Comparison of ENCODE assay signal across 9 cellular contexts in the genomic region with DNA sequence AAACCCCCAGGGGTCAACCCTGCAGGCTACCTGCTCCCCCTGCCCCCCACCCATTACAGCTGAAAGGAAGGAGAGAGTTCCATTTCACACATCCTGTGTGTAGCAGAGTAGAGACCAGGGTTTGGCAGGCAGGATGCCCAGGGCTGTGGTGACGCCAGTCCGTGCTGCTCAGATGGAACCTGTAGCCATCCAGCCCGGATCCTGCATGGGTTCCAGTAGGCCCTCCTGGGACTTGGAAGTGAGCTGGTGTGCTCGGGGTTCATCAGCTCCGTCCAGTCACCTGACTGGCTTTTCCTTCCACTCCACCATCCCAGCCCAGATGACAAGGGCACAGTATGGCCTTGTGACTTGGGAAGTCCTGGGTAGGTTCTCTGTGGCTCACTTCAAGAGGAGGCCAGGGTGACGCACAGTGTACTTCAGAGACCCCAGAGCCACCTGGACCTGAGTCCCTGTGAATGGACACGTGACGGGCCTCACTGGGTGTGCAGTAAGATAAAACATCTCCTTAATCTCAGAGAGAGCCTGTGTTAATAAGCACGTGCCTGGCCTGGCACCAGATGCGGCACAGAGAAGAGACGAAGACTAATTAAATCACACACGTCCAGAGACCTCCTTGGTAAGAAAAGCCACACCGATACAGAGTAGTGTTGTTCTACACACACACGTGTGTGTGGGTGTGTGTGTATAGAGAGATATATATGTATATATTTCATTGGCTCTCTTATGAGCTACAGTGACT. TPM values are rescaled to one million over a fixed set of nuclear protein-coding genes. Genes with fewer than 3 reads are reported as not detected.
DNase-seq lines count a peak whose midpoint lies in the region; ATAC-seq and TF ChIP-seq lines count a peak whose summit lies in the region.
"Had no signal": no experiment of that assay in that cellular context is flagged by ENCODE, and none has a peak within 500 bp of the region (broad histone marks: within the 10 kb centered on the region; RNA-seq: fewer than 3 reads in every experiment).

No MANE protein-coding gene starts in this region.

- no peak overlapping the region for H2AK5ac ChIP-seq in mesendoderm (ENCODE audit: low read length)

- peaks cover 94% of the 10 kb centered on the region for H3K4me1 Mint-ChIP-seq in activated naive CD4-positive, alpha-beta T cell treated with anti-CD3 and anti-CD28 coated beads, Interleukin-2, amount 50 U/mL, for 24 hours
- H3K4me1 Mint-ChIP-seq in activated CD4-positive, alpha-beta memory T cell treated with anti-CD3 and anti-CD28 coated beads, Interleukin-2, amount 10 ng/mL, durations not matched to agents 7 days and 5 days = peaks cover 79% of the 10 kb centered on the region

- POLR2A ChIA-PET in activated CD4-positive, alpha-beta memory T cell treated with anti-CD3 and anti-CD28 coated beads, Interleukin-2, amount 10 ng/mL, durations not matched to agents 7 days and 5 days (lab: Charles Lee) = interaction anchor here (0.8 to 1.2 kb wide), 2 partner anchors 8 to 43 kb away, joined by 3 to 5 read pairs; no protein-coding TSS in a partner anchor

- CTCF ChIA-PET in activated CD4-positive, alpha-beta memory T cell treated with anti-CD3 and anti-CD28 coated beads, Interleukin-2, amount 10 ng/mL, durations not matched to agents 7 days and 5 days (lab: Charles Lee) = interaction anchor here (0.7 to 1.3 kb wide), 3 partner anchors 10 to 97 kb away, joined by 3 to 5 read pairs (median 4); a partner anchor contains a TSS

- H3K4me2 ChIP-seq in mesendoderm (ENCODE audit: low read length) = no peak overlapping the region

- peaks cover 19% of the 10 kb centered on the region for H3K79me2 ChIP-seq in mesendoderm (ENCODE audit: control insufficient read depth, insufficient read depth, low read length)

- TF ChIP-seq CTCF in tibial nerve (IDR thresholded peaks at IDR 0.05) = no peak

- peak overlapping the region; percentile 66 for H3K56ac ChIP-seq in mesendoderm (ENCODE audit: low read length)

- no peak overlapping the region for H3K27ac ChIP-seq in mesendoderm (ENCODE audit: low read depth, low read length)
- peak overlapping the region in 3 of 4 donors; percentile 23 to 82 (median 77) for H3K27ac ChIP-seq in tibial nerve

- no peaks in the 10 kb centered on the region for H3K9me3 ChIP-seq in tibial nerve

- no CpG with 5 or more reads among the region's 14 CpGs for WGBS in mesendoderm (ENCODE audit: extremely low coverage, insufficient coverage, low lambda C conversion rate)
- WGBS in tibial nerve, 2 donors = 61 to 67% methylated on average over 10 to 13 of the region's 14 CpGs

- TF ChIP-seq POLR2A in tibial nerve (IDR thresholded peaks at IDR 0.05) = no peak

- H3K36me3 ChIP-seq in mesendoderm (ENCODE audit: control insufficient read depth, insufficient read depth, low read length) (no peaks in the 10 kb centered on the region), tibial nerve (peaks cover 0 to 5% (median 0%) of the 10 kb centered on the region in 3 donors)

- no peak for ATAC-seq in HG03045 (IDR thresholded peaks at IDR 0.05; ENCODE audit: unreplicated experiment)

- DNase-seq in activated naive CD4-positive, alpha-beta T cell treated with anti-CD3 and anti-CD28 coated beads, Interleukin-2, amount 50 U/mL, for 16 hours = no peak
- peak; percentile 48 for DNase-seq in activated CD4-positive, alpha-beta memory T cell treated with anti-CD3 and anti-CD28 coated beads, Interleukin-2, amount 10 ng/mL, durations not matched to agents 7 days and 5 days
- DNase-seq in mesendoderm = no peak
- no peak for DNase-seq in tibial nerve (ENCODE audit: low spot score in 2 of 2)
- no peak for DNase-seq in nucleus accumbens (lab: John Stamatoyannopoulos, UW)
- DNase-seq in LoVo (ENCODE audit: low spot score) = no peak

- peaks cover 10% of the 10 kb centered on the region for H3K79me1 ChIP-seq in mesendoderm (ENCODE audit: low read length)

- no peak for TF ChIP-seq EP300 in tibial nerve (IDR thresholded peaks at IDR 0.05)

- no peaks in the 10 kb centered on the region for H3K9me3 Mint-ChIP-seq in activated naive CD4-positive, alpha-beta T cell treated with anti-CD3 and anti-CD28 coated beads, Interleukin-2, amount 50 U/mL, for 24 hours
- H3K9me3 Mint-ChIP-seq in activated CD4-positive, alpha-beta memory T cell treated with anti-CD3 and anti-CD28 coated beads, Interleukin-2, amount 10 ng/mL, durations not matched to agents 7 days and 5 days = no peaks in the 10 kb centered on the region
- H3K9me3 Mint-ChIP-seq: IgD-negative memory B cell had no signal

- no peaks in the 10 kb centered on the region for H3K27me3 Mint-ChIP-seq in activated naive CD4-positive, alpha-beta T cell treated with anti-CD3 and anti-CD28 coated beads, Interleukin-2, amount 50 U/mL, for 24 hours
- no peaks in the 10 kb centered on the region for H3K27me3 Mint-ChIP-seq in activated CD4-positive, alpha-beta memory T cell treated with anti-CD3 and anti-CD28 coated beads, Interleukin-2, amount 10 ng/mL, durations not matched to agents 7 days and 5 days
- H3K27me3 Mint-ChIP-seq: IgD-negative memory B cell had no signal

- H3K23ac ChIP-seq in mesendoderm (ENCODE audit: low read length) = no peak overlapping the region

- H2BK120ac ChIP-seq in mesendoderm (ENCODE audit: low read depth, low read length) = no peak overlapping the region

- H3K4me1 ChIP-seq in mesendoderm (ENCODE audit: control insufficient read depth, low read depth, low read length) = peaks cover 20% of the 10 kb centered on the region
- peaks cover 0 to 82% (median 38%) of the 10 kb centered on the region in 4 donors for H3K4me1 ChIP-seq in tibial nerve

- H3K4me3 ChIP-seq in mesendoderm (ENCODE audit: low read length) (no peak overlapping the region), tibial nerve (no peak overlapping the region)

- H3K27me3 ChIP-seq in mesendoderm (ENCODE audit: insufficient read depth, low read length, poor library complexity) = no peaks in the 10 kb centered on the region
- no peaks in the 10 kb centered on the region for H3K27me3 ChIP-seq in tibial nerve

- H3K27ac Mint-ChIP-seq in activated naive CD4-positive, alpha-beta T cell treated with anti-CD3 and anti-CD28 coated beads, Interleukin-2, amount 50 U/mL, for 24 hours = peak overlapping the region; percentile 95
- H3K27ac Mint-ChIP-seq in activated CD4-positive, alpha-beta memory T cell treated with anti-CD3 and anti-CD28 coated beads, Interleukin-2, amount 10 ng/mL, durations not matched to agents 7 days and 5 days = peak overlapping the region; percentile 72
- H3K27ac Mint-ChIP-seq: IgD-negative memory B cell had no signal

- no peak overlapping the region for H4K5ac ChIP-seq in mesendoderm (ENCODE audit: low read length)

- H3K4me3 Mint-ChIP-seq in activated naive CD4-positive, alpha-beta T cell treated with anti-CD3 and anti-CD28 coated beads, Interleukin-2, amount 50 U/mL, for 24 hours = peak overlapping the region; percentile 83
- H3K4me3 Mint-ChIP-seq in activated CD4-positive, alpha-beta memory T cell treated with anti-CD3 and anti-CD28 coated beads, Interleukin-2, amount 10 ng/mL, durations not matched to agents 7 days and 5 days = peak overlapping the region; percentile 31

- H4K8ac ChIP-seq in mesendoderm (ENCODE audit: low read depth, low read length) = no peak overlapping the region

- peaks cover 13% of the 10 kb centered on the region for H3K36me3 Mint-ChIP-seq in activated naive CD4-positive, alpha-beta T cell treated with anti-CD3 and anti-CD28 coated beads, Interleukin-2, amount 50 U/mL, for 24 hours
- peaks cover 72% of the 10 kb centered on the region for H3K36me3 Mint-ChIP-seq in activated CD4-positive, alpha-beta memory T cell treated with anti-CD3 and anti-CD28 coated beads, Interleukin-2, amount 10 ng/mL, durations not matched to agents 7 days and 5 days (ENCODE audit: low read depth)
- H3K36me3 Mint-ChIP-seq: IgD-negative memory B cell had no signal

- H3K4ac ChIP-seq in mesendoderm (ENCODE audit: low read depth, low read length) = peak overlapping the region; percentile 25

- H2BK15ac ChIP-seq in mesendoderm (replicated peaks; ENCODE audit: low read depth) = no peak overlapping the region

- H3K18ac ChIP-seq in mesendoderm (ENCODE audit: low read length) = peak overlapping the region; percentile 4

- no peak overlapping the region for H2BK5ac ChIP-seq in mesendoderm (ENCODE audit: low read length)

- H3K9ac ChIP-seq in mesendoderm (ENCODE audit: low read length) = peak overlapping the region; percentile 4

RNA-seq across cellular contexts. Expression of a gene that starts 16.0 kb away (rescaled TPM):
- 10 to 100 TPM; 43.6 to 44.4 TPM for total RNA-seq in activated CD4-positive, alpha-beta memory T cell treated with anti-CD3 and anti-CD28 coated beads, Interleukin-2, amount 10 ng/mL, durations not matched to agents 7 days and 5 days
- 4.7 TPM for polyA plus RNA-seq in mesendoderm (2013, experiment 1 of 2)
- 4.9 TPM for polyA plus RNA-seq in mesendoderm (2013, experiment 2 of 2)
- total RNA-seq in tibial nerve = 10 to 100 TPM; 49.2 to 82.0 (median 52.7) TPM
